3 cellular contexts compared by ENCODE assay signal in genomic region chr4:133162941-133163340, GRCh38.
TF ChIP-seq lines count a peak whose summit lies in the region.

No MANE protein-coding gene starts in this region.

TF ChIP-seq in K562, 482 proteins besides CTCF, POLR2A, EP300 and RAD21 (continued from another document and continues in another):
- no peak for TF ChIP-seq IRF9 (tag; IDR thresholded peaks at IDR 0.05)
- no peak for TF ChIP-seq ZFX (CRISPR knock-in tag; IDR thresholded peaks at IDR 0.05)
- no peak for TF ChIP-seq SFPQ (IDR thresholded peaks at IDR 0.05; ENCODE audit: low read depth, low read length)
- no peak for TF ChIP-seq ELK3 (CRISPR knock-in tag; IDR thresholded peaks at IDR 0.05)
- no peak for TF ChIP-seq KAT7 (CRISPR knock-in tag; IDR thresholded peaks at IDR 0.05; ENCODE audit: borderline replicate concordance)
- TF ChIP-seq ATF3 (IDR thresholded peaks at IDR 0.05): no peak
- no peak for TF ChIP-seq ATF3 (CRISPR knock-in tag; conservative IDR thresholded peaks at IDR 0.05)
- no peak for TF ChIP-seq RBM17 (IDR thresholded peaks at IDR 0.05; ENCODE audit: borderline replicate concordance, low read depth, low read length)
- TF ChIP-seq RFX1 (IDR thresholded peaks at IDR 0.05): no peak
- TF ChIP-seq ZSCAN29 (IDR thresholded peaks at IDR 0.05): no peak
- TF ChIP-seq HSF4 (CRISPR knock-in tag; IDR thresholded peaks at IDR 0.05; ENCODE audit: borderline replicate concordance): no peak
- TF ChIP-seq PRMT5 (CRISPR knock-in tag; IDR thresholded peaks at IDR 0.05): no peak
- no peak for TF ChIP-seq ZNF740 (CRISPR knock-in tag; IDR thresholded peaks at IDR 0.05)
- no peak for TF ChIP-seq ZNF740 (tag; IDR thresholded peaks at IDR 0.05)
- no peak for TF ChIP-seq FOXP1 (CRISPR knock-in tag; IDR thresholded peaks at IDR 0.05)

TF ChIP-seq in GM12891, 5 proteins besides CTCF, POLR2A, EP300 and RAD21 (continued from another document):
- TF ChIP-seq PAX5 (IDR thresholded peaks at IDR 0.05; ENCODE audit: insufficient read depth, low read length, severe bottlenecking) (no peak), POU2F2 (IDR thresholded peaks at IDR 0.05; ENCODE audit: low read depth, low read length) (no peak)

TF ChIP-seq in SK-N-SH, 30 proteins besides CTCF, POLR2A, EP300 and RAD21 (continued from another document):
- TF ChIP-seq USF1 (IDR thresholded peaks at IDR 0.05; ENCODE audit: borderline replicate concordance, low read depth) (no peak), POLR2AphosphoS5 (IDR thresholded peaks at IDR 0.05; ENCODE audit: low read depth, low read length) (no peak), ZBTB33 (IDR thresholded peaks at IDR 0.05; ENCODE audit: borderline replicate concordance, low read depth) (no peak), RCOR1 (IDR thresholded peaks at IDR 0.05; ENCODE audit: low read length) (no peak), RFX5 (IDR thresholded peaks at IDR 0.05; ENCODE audit: low read length) (no peak), MXI1 (IDR thresholded peaks at IDR 0.05; ENCODE audit: low read depth, low read length) (no peak), MAX (IDR thresholded peaks at IDR 0.05; ENCODE audit: low read depth) (no peak), MEF2A (IDR thresholded peaks at IDR 0.05; ENCODE audit: borderline replicate concordance, low read depth) (no peak), FOXM1 (IDR thresholded peaks at IDR 0.05; ENCODE audit: low read depth) (no peak), ELF1 (IDR thresholded peaks at IDR 0.05) (no peak), SIN3A (IDR thresholded peaks at IDR 0.05; ENCODE audit: borderline replicate concordance, low read depth, low read length) (no peak), JUND (IDR thresholded peaks at IDR 0.05) (no peak), NRF1 (IDR thresholded peaks at IDR 0.05; ENCODE audit: low read depth, low read length) (no peak), PBX3 (IDR thresholded peaks at IDR 0.05) (no peak), FOSL2 (IDR thresholded peaks at IDR 0.05; ENCODE audit: borderline replicate concordance, low read depth) (no peak), USF2 (IDR thresholded peaks at IDR 0.05; ENCODE audit: borderline replicate concordance, low read depth, low read length) (no peak)
